Comparison of ENCODE assay signal across 12 cellular contexts in the genomic region with DNA sequence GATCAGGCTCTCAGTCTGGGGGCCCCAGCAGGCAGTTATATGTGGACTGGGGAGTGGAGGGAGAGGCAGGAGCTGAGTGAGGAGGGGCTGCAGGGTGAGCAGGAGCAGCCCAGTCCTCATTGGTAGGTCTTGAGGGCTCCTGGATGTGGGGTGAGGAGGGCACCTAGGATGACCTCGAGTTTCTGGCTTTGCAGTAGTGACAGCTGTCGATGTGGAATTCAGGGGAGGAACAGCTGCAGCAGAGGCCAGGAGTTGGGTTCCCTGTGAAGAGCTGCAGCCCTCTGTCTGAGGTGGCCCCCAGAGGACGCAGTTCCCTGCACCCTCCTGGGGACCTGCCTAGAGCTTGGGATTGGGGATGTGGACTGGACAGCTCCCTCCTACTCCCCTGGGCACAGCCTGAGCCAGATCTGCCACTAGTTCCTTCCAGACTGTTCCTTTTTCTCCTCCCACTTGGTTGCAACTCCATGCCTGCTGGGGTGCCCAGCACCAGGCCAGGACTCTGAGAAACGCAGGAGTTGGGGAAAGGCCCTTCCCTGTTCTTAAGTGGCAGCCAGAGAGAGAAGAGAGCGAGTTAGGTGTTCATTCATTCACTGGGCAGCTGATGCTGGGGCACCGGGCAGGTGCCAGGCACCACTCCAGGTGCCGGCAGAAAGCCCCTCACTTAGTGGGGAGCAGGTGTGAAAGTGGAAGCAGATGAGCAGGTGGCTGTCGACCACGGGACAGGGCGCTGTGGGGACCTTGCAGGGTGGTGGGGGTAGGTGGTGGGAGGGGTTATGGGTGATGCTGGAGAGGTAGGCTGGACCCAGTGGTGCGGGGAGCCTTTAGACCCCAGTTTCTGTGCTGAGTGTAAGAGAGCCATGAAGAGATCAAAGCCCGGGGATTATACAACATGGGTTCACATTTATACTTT. TPM values are rescaled to one million over a fixed set of nuclear protein-coding genes. Genes with fewer than 3 reads are reported as not detected.
"Had no signal": no experiment of that assay in that cellular context is flagged by ENCODE, and none has a peak within 500 bp of the region (broad histone marks: within the 10 kb centered on the region; RNA-seq: fewer than 3 reads in every experiment).

No MANE protein-coding gene starts in this region.

- H3K36me3 ChIP-seq: transverse colon had no signal

- H3K27ac ChIP-seq: transverse colon had no signal

- H3K4me3 ChIP-seq: smooth muscle cell, transverse colon had no signal

- H3K9me3 ChIP-seq: transverse colon had no signal

- H3K4me2 ChIP-seq: smooth muscle cell had no signal

- H3K27me3 ChIP-seq: transverse colon had no signal

- H3K4me3 Mint-ChIP-seq: activated naive CD8-positive, alpha-beta T cell treated with anti-CD3 and anti-CD28 coated beads, Interleukin-2, amount 10 ng/mL, durations not matched to agents 7 days and 5 days; stimulated activated memory B cell treated with anti-CD40 and anti-IgM and Interleukin-4, amounts not matched to agents 10 μg/mL and 1 μg/mL and 100 μg/mL, for 72 hours had no signal

- H3K27me3 Mint-ChIP-seq: stimulated activated memory B cell treated with anti-CD40 and anti-IgM and Interleukin-4, amounts not matched to agents 10 μg/mL and 1 μg/mL and 100 μg/mL, for 72 hours had no signal

- H3K27ac Mint-ChIP-seq: activated naive CD8-positive, alpha-beta T cell treated with anti-CD3 and anti-CD28 coated beads, Interleukin-2, amount 10 ng/mL, durations not matched to agents 7 days and 5 days; stimulated activated memory B cell treated with anti-CD40 and anti-IgM and Interleukin-4, amounts not matched to agents 10 μg/mL and 1 μg/mL and 100 μg/mL, for 72 hours had no signal

- ATAC-seq: esophagus mucosa; stimulated activated memory B cell treated with anti-CD40 and anti-IgM and Interleukin-4, amounts not matched to agents 10 μg/mL and 1 μg/mL and 100 μg/mL, for 72 hours had no signal

- DNase-seq: activated CD4-positive, alpha-beta T cell treated with anti-CD3 and anti-CD28 coated beads, Interleukin-2, amount 50 U/mL, for 1 hour; activated gamma-delta T cell; activated naive CD8-positive, alpha-beta T cell treated with anti-CD3 and anti-CD28 coated beads, Interleukin-2, amount 10 ng/mL, durations not matched to agents 7 days and 5 days; anterior cingulate cortex; hypothalamus; substantia nigra; transverse colon had no signal

- H3K4me1 ChIP-seq: transverse colon had no signal

- H3K9me3 Mint-ChIP-seq: activated naive CD8-positive, alpha-beta T cell treated with anti-CD3 and anti-CD28 coated beads, Interleukin-2, amount 10 ng/mL, durations not matched to agents 7 days and 5 days; stimulated activated memory B cell treated with anti-CD40 and anti-IgM and Interleukin-4, amounts not matched to agents 10 μg/mL and 1 μg/mL and 100 μg/mL, for 72 hours had no signal

- H3K36me3 Mint-ChIP-seq: activated naive CD8-positive, alpha-beta T cell treated with anti-CD3 and anti-CD28 coated beads, Interleukin-2, amount 10 ng/mL, durations not matched to agents 7 days and 5 days had no signal

RNA-seq across cellular contexts. Expression of a gene that starts 57.9 kb away (rescaled TPM):
- total RNA-seq: chondrocyte, dermis microvascular lymphatic vessel endothelial cell, smooth muscle cell had no signal
- polyA plus RNA-seq: smooth muscle cell had no signal
